13 cellular contexts compared by ENCODE assay signal in genomic region chr1:118147542-118147941, GRCh38. TPM values are rescaled to one million over a fixed set of nuclear protein-coding genes. Genes with fewer than 3 reads are reported as not detected.
A peak's percentile ranks its signal among the peaks of the same experiment; 100 is the strongest.
DNase-seq lines count a peak whose midpoint lies in the region; FAIRE-seq and TF ChIP-seq lines count a peak whose summit lies in the region.
"Had no signal": no experiment of that assay in that cellular context is flagged by ENCODE, and none has a peak within 500 bp of the region (broad histone marks: within the 10 kb centered on the region; RNA-seq: fewer than 3 reads in every experiment).

No MANE protein-coding gene starts in this region.

- no peaks in the 10 kb centered on the region for H3K27me3 ChIP-seq in bronchial epithelial cell (ENCODE audit: control insufficient read depth, insufficient read depth, low read length)
- H3K27me3 ChIP-seq in kidney epithelial cell (ENCODE audit: control insufficient read depth, insufficient read depth, low read length): no peaks in the 10 kb centered on the region
- H3K27me3 ChIP-seq: BLaER1 had no signal

- DNase-seq in AG04449 (ENCODE audit: low read depth, low spot score): peak; percentile 75
- peak; percentile 62 for DNase-seq in HS-5 (ENCODE audit: low read depth)
- DNase-seq in bronchial epithelial cell (ENCODE audit: low read depth): peak; percentile 94
- peak; percentile 29 for DNase-seq in kidney epithelial cell (ENCODE audit: low read depth)
- no peak for DNase-seq in NCI-H1092 (lab: John Stamatoyannopoulos, UW)
- DNase-seq in cortex of kidney (lab: John Stamatoyannopoulos, UW): no peak
- no peak for DNase-seq in ACHN
- DNase-seq in caudate nucleus (lab: John Stamatoyannopoulos, UW): no peak
- DNase-seq: activated T-cell treated with anti-CD3 and anti-CD28 coated beads for 4 hours, anterior cingulate cortex, DND-41 had no signal

- H3K4me3 ChIP-seq in AG04449 (ENCODE audit: low read depth, low read length) (no peak overlapping the region), bronchial epithelial cell (ENCODE audit: low read depth, low read length) (no peak overlapping the region), kidney epithelial cell (ENCODE audit: low read depth, low read length) (no peak overlapping the region)
- H3K4me3 ChIP-seq: BLaER1 had no signal

- CTCF ChIA-PET in AG04449 (lab: Yijun Ruan, JAX): interaction anchor here (1.2 to 1.6 kb wide), 5 partner anchors 13 to 861 kb away, joined by 3 to 8 read pairs (median 4); no protein-coding TSS in a partner anchor

- H3K36me3 ChIP-seq in bronchial epithelial cell (ENCODE audit: control insufficient read depth, insufficient read depth, low read length): no peaks in the 10 kb centered on the region
- H3K36me3 ChIP-seq in kidney epithelial cell (ENCODE audit: control insufficient read depth, insufficient read depth, low read length): no peaks in the 10 kb centered on the region
- H3K36me3 ChIP-seq: BLaER1 had no signal

- POLR2A ChIA-PET in AG04449 (lab: Yijun Ruan, JAX): no interaction called here

- TF ChIP-seq CTCF in AG04449 (IDR thresholded peaks at IDR 0.05; ENCODE audit: insufficient read depth, low read length, missing control alignments) (no peak), bronchial epithelial cell (IDR thresholded peaks at IDR 0.05; ENCODE audit: insufficient read depth, low read length, severe bottlenecking) (no peak), kidney epithelial cell (IDR thresholded peaks at IDR 0.05; ENCODE audit: insufficient read depth, low read length, poor library complexity, severe bottlenecking) (no peak)

- no peak for FAIRE-seq in bronchial epithelial cell (lab: Jason Lieb, UNC)
- FAIRE-seq: GM19239 had no signal

- H3K27ac ChIP-seq in caudate nucleus (ENCODE audit: low read depth, low read length): no peak overlapping the region
- H3K27ac ChIP-seq: BLaER1 had no signal

- in situ Hi-C loops in ACHN (cut with HindIII; ENCODE audit: low pct_ligation_motif_present, low pct_unique_long_range_greater_than_20kb, low sequenced_read_pairs): loop anchor here (25.0 kb wide), 1 partner anchor 90 kb away; no protein-coding TSS in a partner anchor

RNA-seq across cellular contexts. Expression of gene SPAG17, which starts 37.5 kb away (rescaled TPM):
- total RNA-seq in bronchial epithelial cell (under 0.01 and 1.7 TPM in 2 replicates), kidney epithelial cell (0.13 and 7.7 TPM in 2 replicates)

Comparison
In these comparisons a context has a peak if more than half of its experiments do, and no peak if none do; other contexts are left out.
1. DNase-seq: peak in AG04449 (single experiment), HS-5 (single experiment), bronchial epithelial cell (single experiment) and kidney epithelial cell (single experiment); none in NCI-H1092 (single experiment), cortex of kidney (single experiment), ACHN (single experiment) and caudate nucleus (0 of 61).